ENCODE assay signal across 15 cellular contexts in genomic region chr12:98470469-98471082, GRCh38. TPM values are rescaled to one million over a fixed set of nuclear protein-coding genes. Genes with fewer than 3 reads are reported as not detected.
A peak's percentile ranks its signal among the peaks of the same experiment; 100 is the strongest.
DNase-seq lines count a peak whose midpoint lies in the region; ATAC-seq and TF ChIP-seq lines count a peak whose summit lies in the region.
"Had no signal": no experiment of that assay in that cellular context is flagged by ENCODE, and none has a peak within 500 bp of the region (broad histone marks: within the 10 kb centered on the region; RNA-seq: fewer than 3 reads in every experiment).

No MANE protein-coding gene starts in this region.

- no peaks in the 10 kb centered on the region for H3K27me3 Mint-ChIP-seq in activated T-cell treated with anti-CD3 and anti-CD28 coated beads, Interleukin-2, amount 50 U/mL, for 4 hours (ENCODE audit: low read depth)

- H3K4me3 ChIP-seq in AG10803 (ENCODE audit: low read length), result no peak overlapping the region
- H3K4me3 ChIP-seq: prostate gland had no signal

- TF ChIP-seq CTCF in AG10803 (conservative IDR thresholded peaks at IDR 0.05; ENCODE audit: low read length), result no peak

- DNase-seq in AG10803 (ENCODE audit: low read depth), result peak; percentile 30
- peak; percentile 74 for DNase-seq in amniotic epithelial cell (ENCODE audit: low read depth)
- no peak for DNase-seq in NCI-H524 treated with DMSO at 0.1 percent for 48 hours (lab: John Stamatoyannopoulos, UW)
- DNase-seq in OCI-M2 (lab: John Stamatoyannopoulos, UW; ENCODE audit: unreplicated experiment), result no peak
- DNase-seq in activated T-cell treated with anti-CD3 and anti-CD28 coated beads, Interleukin-2, amount 50 U/mL, for 4 hours, result no peak
- DNase-seq: amniotic stem cell; DND-41; effector memory CD8-positive, alpha-beta T cell; H9; NCI-H1694; T-helper 9 cell had no signal

- H3K4me3 Mint-ChIP-seq in activated T-cell treated with anti-CD3 and anti-CD28 coated beads, Interleukin-2, amount 50 U/mL, for 4 hours, result no peak overlapping the region
- H3K4me3 Mint-ChIP-seq: effector memory CD8-positive, alpha-beta T cell; H9 had no signal

- H3K36me3 Mint-ChIP-seq in activated T-cell treated with anti-CD3 and anti-CD28 coated beads, Interleukin-2, amount 50 U/mL, for 4 hours (ENCODE audit: insufficient read depth), result no peaks in the 10 kb centered on the region

- H3K4me1 Mint-ChIP-seq in activated T-cell treated with anti-CD3 and anti-CD28 coated beads, Interleukin-2, amount 50 U/mL, for 4 hours (ENCODE audit: low read depth), result no peaks in the 10 kb centered on the region

- H3K9me3 Mint-ChIP-seq in activated T-cell treated with anti-CD3 and anti-CD28 coated beads, Interleukin-2, amount 50 U/mL, for 4 hours, result no peaks in the 10 kb centered on the region
- H3K9me3 Mint-ChIP-seq: effector memory CD8-positive, alpha-beta T cell; H9 had no signal

- ATAC-seq in GM19452 (IDR thresholded peaks at IDR 0.05; ENCODE audit: unreplicated experiment) (peak; percentile 73), HG03196 (IDR thresholded peaks at IDR 0.05; ENCODE audit: unreplicated experiment) (peak; percentile 53), GM21723 (IDR thresholded peaks at IDR 0.05; ENCODE audit: unreplicated experiment) (no peak)
- ATAC-seq in activated T-cell treated with anti-CD3 and anti-CD28 coated beads, Interleukin-2, amount 50 U/mL, for 4 hours, result no peak
- ATAC-seq: effector memory CD8-positive, alpha-beta T cell had no signal

RNA-seq across cellular contexts. Expression of gene TMPO, which starts 44.8 kb away (rescaled TPM):
- 100 to 1,000 TPM; 180 to 198 (median 187) TPM for total RNA-seq in activated T-cell treated with anti-CD3 and anti-CD28 coated beads, Interleukin-2, amount 50 U/mL, for 4 hours

Comparison
In these comparisons a context has a peak if more than half of its experiments do, and no peak if none do; other contexts are left out.
1. DNase-seq: peak in AG10803 (single experiment) and amniotic epithelial cell (single experiment); none in NCI-H524 treated with DMSO at 0.1 percent for 48 hours (single experiment), OCI-M2 (single experiment) and activated T-cell treated with anti-CD3 and anti-CD28 coated beads, Interleukin-2, amount 50 U/mL, for 4 hours (single experiment).
2. ATAC-seq: peak in GM19452 (single experiment) and HG03196 (single experiment); none in GM21723 (single experiment) and activated T-cell treated with anti-CD3 and anti-CD28 coated beads, Interleukin-2, amount 50 U/mL, for 4 hours (0 of 2).